In the genomic region with DNA sequence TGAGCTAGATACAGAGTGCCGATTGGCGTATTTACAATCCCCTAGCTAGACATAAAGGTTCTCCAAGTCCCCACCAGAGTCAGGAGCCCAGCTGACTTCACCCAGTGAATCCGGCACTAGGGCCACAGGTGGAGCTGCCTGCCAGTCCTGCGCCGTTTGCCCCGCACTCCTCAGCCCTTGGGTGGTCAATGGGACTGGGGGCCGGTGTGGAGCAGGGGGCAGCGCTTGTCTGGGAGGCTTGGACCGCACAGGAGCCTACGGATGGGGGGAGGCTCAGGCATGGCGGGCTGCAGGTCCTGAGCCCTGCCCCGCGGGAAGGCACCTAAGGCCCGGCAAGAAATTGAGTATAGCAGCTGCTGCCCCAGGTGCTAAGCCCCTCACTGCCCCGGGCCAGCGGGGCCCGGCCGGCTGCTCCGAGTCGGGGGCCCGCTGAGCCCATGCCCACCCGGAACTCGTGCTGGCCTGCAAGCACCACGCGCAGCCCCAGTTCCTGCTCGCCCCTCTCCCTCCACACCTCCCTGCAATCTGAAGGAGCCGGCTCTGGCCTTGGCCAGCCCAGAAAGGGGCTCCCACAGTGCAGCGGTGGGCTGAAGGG, we compare ENCODE assay signal across 8 cellular contexts.
"Had no signal": no experiment of that assay in that cellular context is flagged by ENCODE, and none has a peak within 500 bp of the region (broad histone marks: within the 10 kb centered on the region; RNA-seq: fewer than 3 reads in every experiment).

No MANE protein-coding gene starts in this region.

- FAIRE-seq: G401.6, GM12878, GM12891, GM12892, GM18507, GM19239 had no signal

- ATAC-seq: GM12878 had no signal

- DNase-seq: GDM1, GF-D8 had no signal

- H3K4me3 ChIP-seq: GM12878 had no signal
